Comparison of ENCODE assay signal across 1 cellular context in the genomic region with DNA sequence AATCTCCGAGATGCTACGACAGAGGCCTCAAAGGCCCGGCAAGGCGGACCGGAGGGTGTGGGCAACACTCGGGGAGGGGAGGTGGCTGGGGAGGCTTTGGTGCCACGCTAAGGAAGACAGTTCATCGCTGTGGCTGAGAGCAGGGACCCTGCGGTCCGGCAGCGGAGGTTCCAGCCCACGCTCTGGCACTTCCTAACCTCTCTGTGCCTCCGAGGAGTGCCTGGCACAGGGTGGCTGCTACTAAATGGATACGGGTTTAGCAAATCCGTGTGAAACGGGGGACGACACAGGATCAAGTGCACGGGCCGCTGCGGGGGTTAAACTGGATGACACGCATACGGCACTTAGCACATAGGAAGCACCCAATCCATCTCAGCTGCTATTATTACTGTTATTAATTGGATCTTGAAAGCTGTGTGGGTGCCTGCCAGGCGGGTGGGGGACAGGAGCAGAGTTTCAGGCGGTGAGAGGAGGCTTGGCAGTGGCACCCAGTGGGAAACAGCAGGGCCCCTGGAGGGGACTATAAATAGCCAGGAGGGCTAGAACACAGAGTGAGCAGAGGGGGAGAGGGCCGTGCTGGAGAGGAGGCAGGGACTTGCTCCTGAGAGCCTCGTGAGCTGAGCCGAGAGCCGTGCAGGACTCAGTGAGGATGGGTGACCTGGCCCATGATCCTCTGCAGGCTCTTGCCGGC.
TF ChIP-seq lines count a peak whose summit lies in the region.

No MANE protein-coding gene starts in this region.

TF ChIP-seq in H1, 55 proteins besides CTCF, POLR2A, EP300 and RAD21:
- TF ChIP-seq KDM1A (IDR thresholded peaks at IDR 0.05; ENCODE audit: borderline replicate concordance, low read length) (no peak), KDM5A (IDR thresholded peaks at IDR 0.05; ENCODE audit: low read length) (no peak), SIN3A (conservative IDR thresholded peaks at IDR 0.05 in 1 of 2, IDR thresholded peaks at IDR 0.05 in 1 of 2; ENCODE audit: low read depth in 1 of 2, low read length in 2 of 2) (no peak), CBX5 (IDR thresholded peaks at IDR 0.05; ENCODE audit: low read depth, low read length) (no peak), POU5F1 (IDR thresholded peaks at IDR 0.05; ENCODE audit: low read depth, low read length) (no peak), CHD1 (IDR thresholded peaks at IDR 0.05; ENCODE audit: low read depth, low read length) (no peak), JUND (IDR thresholded peaks at IDR 0.05; ENCODE audit: low read length) (no peak), SP2 (IDR thresholded peaks at IDR 0.05; ENCODE audit: low read length) (no peak), RNF2 (IDR thresholded peaks at IDR 0.05; ENCODE audit: borderline replicate concordance, low read depth, low read length, missing control alignments, poor library complexity, severe bottlenecking) (no peak), EZH2 (IDR thresholded peaks at IDR 0.05; ENCODE audit: low read depth, low read length, severe bottlenecking) (no peak), SUZ12 (IDR thresholded peaks at IDR 0.05; ENCODE audit: low read length) (no peak), TAF7 (optimal IDR thresholded peaks at IDR 0.05; ENCODE audit: borderline replicate concordance, low read depth, low read length) (no peak), GABPA (IDR thresholded peaks at IDR 0.05; ENCODE audit: borderline replicate concordance, insufficient read depth, low read length) (no peak), CBX8 (IDR thresholded peaks at IDR 0.05; ENCODE audit: borderline replicate concordance, low read depth, low read length) (no peak)
- TF ChIP-seq, protein P1, sequence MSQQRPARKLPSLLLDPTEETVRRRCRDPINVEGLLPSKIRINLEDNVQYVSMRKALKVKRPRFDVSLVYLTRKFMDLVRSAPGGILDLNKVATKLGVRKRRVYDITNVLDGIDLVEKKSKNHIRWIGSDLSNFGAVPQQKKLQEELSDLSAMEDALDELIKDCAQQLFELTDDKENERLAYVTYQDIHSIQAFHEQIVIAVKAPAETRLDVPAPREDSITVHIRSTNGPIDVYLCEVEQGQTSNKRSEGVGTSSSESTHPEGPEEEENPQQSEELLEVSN (IDR thresholded peaks at IDR 0.05): no peak
